ENCODE assay signal across 21 cellular contexts in genomic region chr4:135824759-135825331, GRCh38.
DNase-seq lines count a peak whose midpoint lies in the region; ATAC-seq and TF ChIP-seq lines count a peak whose summit lies in the region.
"Had no signal": no experiment of that assay in that cellular context is flagged by ENCODE, and none has a peak within 500 bp of the region (broad histone marks: within the 10 kb centered on the region; RNA-seq: fewer than 3 reads in every experiment).

No MANE protein-coding gene starts in this region.

- no peak overlapping the region for H3K18ac ChIP-seq in neuronal stem cell (ENCODE audit: low read length)

- no CpG with 5 or more reads among the region's 3 CpGs for WGBS in neuronal stem cell (ENCODE audit: extremely low coverage in 2 of 2, insufficient read length in 2 of 2, insufficient replicate concordance in 1 of 2), 2 donors
- WGBS in thyroid gland, 2 donors: 77 to 80% methylated on average over 3 of the region's 3 CpGs

- no peaks in the 10 kb centered on the region for H3K79me1 ChIP-seq in neuronal stem cell (ENCODE audit: low read depth, low read length)

- intact Hi-C loops in thyroid gland (cut with DNase I): no loop called here

- H3K9me3 ChIP-seq in OCI-LY3 (ENCODE audit: insufficient read depth, low read length): no peaks in the 10 kb centered on the region
- no peaks in the 10 kb centered on the region for H3K9me3 ChIP-seq in neuronal stem cell (replicated peaks in 1 of 2; ENCODE audit: control insufficient read depth in 2 of 2, insufficient read depth in 1 of 2, low read depth in 1 of 2, low read length in 2 of 2)
- H3K9me3 ChIP-seq in thyroid gland: no peaks in the 10 kb centered on the region
- H3K9me3 ChIP-seq: A549; BLaER1 treated with 17β-estradiol and CSF1 and Interleukin-3, amounts not matched to agents 10 nM and 100 nM; Caco-2 had no signal

- H2BK120ac ChIP-seq in neuronal stem cell (ENCODE audit: low read depth, low read length): no peak overlapping the region

- H3K23ac ChIP-seq in neuronal stem cell (ENCODE audit: low read depth, low read length, poor library complexity): no peak overlapping the region

- no peak for TF ChIP-seq CTCF in OCI-LY3 (IDR thresholded peaks at IDR 0.05; ENCODE audit: low read depth, low read length)
- TF ChIP-seq CTCF in thyroid gland (IDR thresholded peaks at IDR 0.05): no peak

- H2BK15ac ChIP-seq in neuronal stem cell (ENCODE audit: low read length): no peak overlapping the region

- H2AFZ ChIP-seq in OCI-LY3 (ENCODE audit: low read depth, low read length): peak overlapping the region; percentile 19; the same call in 1 of the 2 replicates
- peak overlapping the region; percentile 11 for H2AFZ ChIP-seq in neuronal stem cell (ENCODE audit: low read length)

- ATAC-seq in HG03196 (IDR thresholded peaks at IDR 0.05; ENCODE audit: unreplicated experiment): no peak
- ATAC-seq: A549; CD8-positive, alpha-beta T cell had no signal

- no peaks in the 10 kb centered on the region for H3K36me3 ChIP-seq in OCI-LY3 (replicated peaks; ENCODE audit: low read depth, low read length)
- H3K36me3 ChIP-seq in neuronal stem cell (replicated peaks in 1 of 2; ENCODE audit: control insufficient read depth in 2 of 2, insufficient read depth in 2 of 2, low read length in 2 of 2): no peaks in the 10 kb centered on the region
- no peaks in the 10 kb centered on the region for H3K36me3 ChIP-seq in thyroid gland
- H3K36me3 ChIP-seq: BLaER1 treated with 17β-estradiol and CSF1 and Interleukin-3, amounts not matched to agents 10 nM and 100 nM had no signal

- H3K27ac ChIP-seq in OCI-LY3 (ENCODE audit: low read length): no peak overlapping the region
- H3K27ac ChIP-seq in neuronal stem cell (replicated peaks; ENCODE audit: low read length): no peak overlapping the region
- H3K27ac ChIP-seq in thyroid gland: no peak overlapping the region
- H3K27ac ChIP-seq: 22Rv1; A549; BLaER1 treated with 17β-estradiol and CSF1 and Interleukin-3, amounts not matched to agents 10 nM and 100 nM; C4-2B had no signal

- no peaks in the 10 kb centered on the region for H4K20me1 ChIP-seq in OCI-LY3 (ENCODE audit: insufficient read depth, low read length)
- H4K20me1 ChIP-seq: BLaER1 treated with 17β-estradiol and CSF1 and Interleukin-3, amounts not matched to agents 10 nM and 100 nM had no signal

- H2BK12ac ChIP-seq in neuronal stem cell (ENCODE audit: low read length): no peak overlapping the region

- no peak for TF ChIP-seq POLR2A in thyroid gland (IDR thresholded peaks at IDR 0.05)

- H3K4me1 ChIP-seq in OCI-LY3 (ENCODE audit: low read length) (no peaks in the 10 kb centered on the region), neuronal stem cell (ENCODE audit: control insufficient read depth in 2 of 2, insufficient read depth in 1 of 2, low read depth in 1 of 2, low read length in 2 of 2) (no peaks in the 10 kb centered on the region), thyroid gland (no peaks in the 10 kb centered on the region)
- H3K4me1 ChIP-seq: A549; BLaER1 treated with 17β-estradiol and CSF1 and Interleukin-3, amounts not matched to agents 10 nM and 100 nM; Caco-2 had no signal

- no peak overlapping the region for H4K91ac ChIP-seq in neuronal stem cell (ENCODE audit: low read depth, low read length, poor library complexity)

- H3K79me2 ChIP-seq in OCI-LY3 (ENCODE audit: low read length): no peaks in the 10 kb centered on the region

- no peak overlapping the region for H3K4ac ChIP-seq in neuronal stem cell (ENCODE audit: low read length)

- no peak overlapping the region for H3K4me3 ChIP-seq in OCI-LY3 (ENCODE audit: low read length)
- no peak overlapping the region for H3K4me3 ChIP-seq in neuronal stem cell (ENCODE audit: low read length in 2 of 2)
- no peak overlapping the region for H3K4me3 ChIP-seq in thyroid gland (replicated peaks in 1 of 3)
- H3K4me3 ChIP-seq: A549; BLaER1 treated with 17β-estradiol and CSF1 and Interleukin-3, amounts not matched to agents 10 nM and 100 nM had no signal

- H3K4me2 ChIP-seq in OCI-LY3 (ENCODE audit: low read length): no peak overlapping the region
- no peak overlapping the region for H3K4me2 ChIP-seq in neuronal stem cell (ENCODE audit: insufficient read depth, low read length, poor library complexity, severe bottlenecking)
- H3K4me2 ChIP-seq: A549; BLaER1 treated with 17β-estradiol and CSF1 and Interleukin-3, amounts not matched to agents 10 nM and 100 nM had no signal

- H3K14ac ChIP-seq in neuronal stem cell (ENCODE audit: low read length): no peak overlapping the region

- no peaks in the 10 kb centered on the region for H3K27me3 ChIP-seq in OCI-LY3 (ENCODE audit: low read depth, low read length)
- no peaks in the 10 kb centered on the region for H3K27me3 ChIP-seq in neuronal stem cell (ENCODE audit: control insufficient read depth in 3 of 3, insufficient read depth in 3 of 3, low read depth in 1 of 3, low read length in 3 of 3)
- H3K27me3 ChIP-seq in thyroid gland: no peaks in the 10 kb centered on the region
- H3K27me3 ChIP-seq: BLaER1 treated with 17β-estradiol and CSF1 and Interleukin-3, amounts not matched to agents 10 nM and 100 nM had no signal

- no peak overlapping the region for H3K9ac ChIP-seq in OCI-LY3 (ENCODE audit: low read length)
- no peak overlapping the region for H3K9ac ChIP-seq in neuronal stem cell (ENCODE audit: low read depth, low read length, poor library complexity)
- H3K9ac ChIP-seq: BLaER1 treated with 17β-estradiol and CSF1 and Interleukin-3, amounts not matched to agents 10 nM and 100 nM had no signal

- H4K8ac ChIP-seq in neuronal stem cell (ENCODE audit: low read depth, low read length): no peak overlapping the region

- no peak overlapping the region for H2BK5ac ChIP-seq in neuronal stem cell (ENCODE audit: low read length)

- no peak overlapping the region for H2AK5ac ChIP-seq in neuronal stem cell (ENCODE audit: low read depth, low read length)

- DNase-seq in amniotic epithelial cell (ENCODE audit: low read depth) (peak; percentile 2), neuronal stem cell (ENCODE audit: low spot score) (no peak), thyroid gland (no peak)
- no peak for DNase-seq in stimulated activated naive CD4-positive, alpha-beta T cell (lab: John Stamatoyannopoulos, UW)
- DNase-seq: AML-193; Caco-2; Calu3; CD4-positive, alpha-beta T cell; CD8-positive, alpha-beta T cell; DMS153; DMS53; DMS79; DND-41; EL; GDM1 had no signal
